ENCODE assay signal across 15 cellular contexts in the genomic region with DNA sequence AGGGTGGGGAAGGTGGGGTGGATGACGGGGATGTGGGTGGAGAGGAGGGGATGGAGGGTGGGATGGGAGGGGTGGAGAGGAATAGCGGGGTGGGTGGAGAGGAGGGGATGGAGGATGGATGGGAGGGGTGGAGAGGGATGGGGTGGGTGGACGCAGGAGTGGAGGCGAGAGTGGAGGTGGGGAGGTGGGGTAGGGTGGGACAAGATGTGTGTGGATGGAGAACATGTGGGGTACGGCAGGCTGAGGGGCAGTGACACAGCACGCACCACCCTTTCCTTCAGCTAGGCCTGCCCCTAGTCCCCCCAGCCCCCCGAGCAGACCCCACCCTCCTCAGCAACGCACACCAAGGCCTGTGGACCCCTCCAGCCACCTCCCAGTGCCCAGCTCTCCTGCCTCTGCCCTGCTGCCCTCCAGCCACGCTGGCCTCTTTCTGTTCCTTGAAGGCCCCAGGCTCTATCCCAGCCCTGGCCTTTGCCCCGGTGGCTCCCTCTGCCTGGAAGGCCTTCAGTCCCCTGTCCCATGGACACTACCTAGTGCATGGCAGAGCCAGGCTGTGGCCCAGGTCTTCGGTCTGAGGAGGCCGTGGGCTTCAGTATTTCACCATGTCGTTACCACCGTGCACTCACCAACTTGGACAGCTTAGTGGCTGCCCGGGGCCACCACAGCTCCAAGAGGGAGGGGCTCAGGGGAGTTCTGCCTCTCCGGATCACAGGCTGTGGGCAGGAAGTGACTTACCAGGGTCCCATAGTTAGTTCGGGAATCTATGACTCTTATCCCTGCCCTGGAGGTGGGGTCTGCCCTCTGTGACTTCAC.
"Had no signal": no experiment of that assay in that cellular context is flagged by ENCODE, and none has a peak within 500 bp of the region (broad histone marks: within the 10 kb centered on the region; RNA-seq: fewer than 3 reads in every experiment).

No MANE protein-coding gene starts in this region.

- H3K36me3 Mint-ChIP-seq: immature natural killer cell, T-cell had no signal

- H3K4me3 Mint-ChIP-seq: activated CD4-positive, alpha-beta T cell treated with anti-CD3 and anti-CD28 coated beads, Interleukin-2, amount 10 ng/mL, durations not matched to agents 7 days and 5 days; activated T-cell treated with anti-CD3 and anti-CD28 coated beads, Interleukin-2, amount 50 U/mL, for 72 hours; immature natural killer cell; neural crest cell; T-cell had no signal

- ATAC-seq: activated T-cell treated with anti-CD3 and anti-CD28 coated beads, Interleukin-2, amount 50 U/mL, for 72 hours; gastrocnemius medialis; heart left ventricle; left colon; T-cell had no signal

- H3K27ac Mint-ChIP-seq: activated CD4-positive, alpha-beta T cell treated with anti-CD3 and anti-CD28 coated beads, Interleukin-2, amount 10 ng/mL, durations not matched to agents 7 days and 5 days; activated T-cell treated with anti-CD3 and anti-CD28 coated beads, Interleukin-2, amount 50 U/mL, for 72 hours; immature natural killer cell had no signal

- H3K9me3 Mint-ChIP-seq: activated CD4-positive, alpha-beta T cell treated with anti-CD3 and anti-CD28 coated beads, Interleukin-2, amount 10 ng/mL, durations not matched to agents 7 days and 5 days; activated T-cell treated with anti-CD3 and anti-CD28 coated beads, Interleukin-2, amount 50 U/mL, for 72 hours; immature natural killer cell; neural crest cell; T-cell had no signal

- H3K4me1 Mint-ChIP-seq: activated CD4-positive, alpha-beta T cell treated with anti-CD3 and anti-CD28 coated beads, Interleukin-2, amount 10 ng/mL, durations not matched to agents 7 days and 5 days; immature natural killer cell; neural crest cell; T-cell had no signal

- H3K27me3 Mint-ChIP-seq: activated CD4-positive, alpha-beta T cell treated with anti-CD3 and anti-CD28 coated beads, Interleukin-2, amount 10 ng/mL, durations not matched to agents 7 days and 5 days had no signal

- DNase-seq: activated CD4-positive, alpha-beta T cell treated with anti-CD3 and anti-CD28 coated beads, Interleukin-2, amount 10 ng/mL, durations not matched to agents 7 days and 5 days; activated CD8-positive, alpha-beta memory T cell treated with anti-CD3 and anti-CD28 coated beads, Interleukin-2, amount 50 U/mL, for 48 hours; activated T-cell treated with anti-CD3 and anti-CD28 coated beads, Interleukin-2, amount 50 U/mL, for 72 hours; erythroblast; gastrocnemius medialis; heart left ventricle; immature natural killer cell; left colon; midbrain; stimulated activated CD4-positive, alpha-beta T cell treated with anti-CD3 and anti-CD28 coated beads, Interleukin-12 subunit alpha, Interleukin-12 subunit beta, amount 100 ng/mL, for 4 hours; stimulated activated CD4-positive, alpha-beta T cell treated with anti-CD3 and anti-CD28 coated beads, Interleukin-2, amount 100 ng/mL, for 24 hours; T-cell; T-helper 9 cell; thyroid gland had no signal
